In the genomic region with DNA sequence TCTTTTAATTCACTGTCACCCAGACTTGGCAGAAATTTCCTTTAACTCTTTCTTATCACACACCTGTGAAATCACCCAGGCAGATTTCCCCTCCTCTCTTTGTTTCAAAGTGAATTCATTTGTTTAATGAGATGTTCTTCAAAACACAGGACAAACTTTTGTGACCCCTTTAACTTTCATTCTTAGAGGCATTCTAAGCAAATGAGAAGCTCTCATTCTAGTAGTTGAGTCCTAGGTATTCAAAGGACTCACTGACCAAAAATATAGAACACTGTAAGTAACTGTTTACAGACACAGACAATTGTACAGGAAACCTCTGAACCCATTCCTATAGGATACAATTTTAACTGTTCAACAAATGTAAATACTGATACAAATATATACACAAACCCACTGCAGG, we compare ENCODE assay signal across 18 cellular contexts. TPM values are rescaled to one million over a fixed set of nuclear protein-coding genes. Genes with fewer than 3 reads are reported as not detected.
A peak's percentile ranks its signal among the peaks of the same experiment; 100 is the strongest.
DNase-seq lines count a peak whose midpoint lies in the region; ATAC-seq lines count a peak whose summit lies in the region.
"Had no signal": no experiment of that assay in that cellular context is flagged by ENCODE, and none has a peak within 500 bp of the region (broad histone marks: within the 10 kb centered on the region; RNA-seq: fewer than 3 reads in every experiment).

No MANE protein-coding gene starts in this region.

- ATAC-seq in GM21825 (IDR thresholded peaks at IDR 0.05; ENCODE audit: unreplicated experiment) (peak; percentile 51), HG02870 (IDR thresholded peaks at IDR 0.05; ENCODE audit: unreplicated experiment) (no peak), left ventricle myocardium superior (no peak)
- peak; percentile 70 for ATAC-seq in activated T-helper 17 cell treated with anti-CD3 and anti-CD28 coated beads, Interleukin-2, amount 50 U/mL, for 72 hours (replicated peaks)
- no peak for ATAC-seq in naive thymus-derived CD8-positive, alpha-beta T cell
- ATAC-seq: body of pancreas had no signal

- H3K4me3 Mint-ChIP-seq in activated T-cell treated with anti-CD3 and anti-CD28 coated beads, Interleukin-2, amount 50 U/mL, for 24 hours = no peak overlapping the region
- H3K4me3 Mint-ChIP-seq in activated T-helper 17 cell treated with anti-CD3 and anti-CD28 coated beads, Interleukin-2, amount 50 U/mL, for 72 hours = peak overlapping the region; percentile 66
- H3K4me3 Mint-ChIP-seq in naive thymus-derived CD8-positive, alpha-beta T cell = peak overlapping the region in 9 of 10 donors; percentile 3 to 72 (median 49)
- H3K4me3 Mint-ChIP-seq: activated CD4-positive, alpha-beta T cell treated with anti-CD3 and anti-CD28 coated beads, Interleukin-2, amount 10 ng/mL, durations not matched to agents 7 days and 5 days had no signal

- peaks cover 82% of the 10 kb centered on the region for H3K4me1 Mint-ChIP-seq in activated T-cell treated with anti-CD3 and anti-CD28 coated beads, Interleukin-2, amount 50 U/mL, for 24 hours (ENCODE audit: low read depth)
- peaks cover 44% of the 10 kb centered on the region for H3K4me1 Mint-ChIP-seq in activated T-helper 17 cell treated with anti-CD3 and anti-CD28 coated beads, Interleukin-2, amount 50 U/mL, for 72 hours
- H3K4me1 Mint-ChIP-seq in naive thymus-derived CD8-positive, alpha-beta T cell = peaks cover 30 to 75% (median 64%) of the 10 kb centered on the region in 4 donors

- DNase-seq in activated T-cell treated with anti-CD3 and anti-CD28 coated beads, Interleukin-2, amount 50 U/mL, for 24 hours = no peak
- no peak for DNase-seq in activated T-cell treated with anti-CD3 and anti-CD28 coated beads, Interleukin-2, amount 50 U/mL, for 48 hours
- DNase-seq in naive thymus-derived CD8-positive, alpha-beta T cell = no peak
- no peak for DNase-seq in left ventricle myocardium superior
- DNase-seq in iPS-NIHi11 (ENCODE audit: low spot score) = no peak
- DNase-seq: activated CD4-positive, alpha-beta T cell treated with anti-CD3 and anti-CD28 coated beads, Interleukin-2, amount 10 ng/mL, durations not matched to agents 7 days and 5 days; activated effector memory CD4-positive, alpha-beta T cell treated with anti-CD3 and anti-CD28 coated beads, Interleukin-2, amount 50 U/mL, for 16 hours; body of pancreas; colonic mucosa; foreskin fibroblast; hypothalamus; KBM-7; midbrain; NCI-H69; stimulated activated CD4-positive, alpha-beta T cell treated with anti-CD3 and anti-CD28 coated beads, Interleukin-15, amount 100 ng/mL, for 24 hours had no signal

- H3K36me3 Mint-ChIP-seq in activated T-cell treated with anti-CD3 and anti-CD28 coated beads, Interleukin-2, amount 50 U/mL, for 24 hours (ENCODE audit: low read depth) = peaks cover 92% of the 10 kb centered on the region
- peaks cover 87% of the 10 kb centered on the region for H3K36me3 Mint-ChIP-seq in activated T-helper 17 cell treated with anti-CD3 and anti-CD28 coated beads, Interleukin-2, amount 50 U/mL, for 72 hours (ENCODE audit: low read depth)
- H3K36me3 Mint-ChIP-seq in naive thymus-derived CD8-positive, alpha-beta T cell = peaks cover 28 to 33% (median 32%) of the 10 kb centered on the region in 3 donors

- POLR2A ChIA-PET in naive thymus-derived CD8-positive, alpha-beta T cell (lab: Charles Lee) = no interaction called here

- intact Hi-C loops in left ventricle myocardium superior (cut with micrococcal nuclease) = no loop called here

- peaks cover 9% of the 10 kb centered on the region for H3K9me3 Mint-ChIP-seq in activated T-cell treated with anti-CD3 and anti-CD28 coated beads, Interleukin-2, amount 50 U/mL, for 24 hours
- no peaks in the 10 kb centered on the region for H3K9me3 Mint-ChIP-seq in activated T-helper 17 cell treated with anti-CD3 and anti-CD28 coated beads, Interleukin-2, amount 50 U/mL, for 72 hours
- H3K9me3 Mint-ChIP-seq in naive thymus-derived CD8-positive, alpha-beta T cell = peaks cover 0 to 36% (median 16%) of the 10 kb centered on the region in 9 donors

- peak overlapping the region; percentile 89 for H3K27ac Mint-ChIP-seq in activated T-cell treated with anti-CD3 and anti-CD28 coated beads, Interleukin-2, amount 50 U/mL, for 24 hours
- peak overlapping the region; percentile 59 for H3K27ac Mint-ChIP-seq in activated T-helper 17 cell treated with anti-CD3 and anti-CD28 coated beads, Interleukin-2, amount 50 U/mL, for 72 hours
- H3K27ac Mint-ChIP-seq in naive thymus-derived CD8-positive, alpha-beta T cell = peak overlapping the region; percentile 43 to 84 (median 77)
- H3K27ac Mint-ChIP-seq: activated CD4-positive, alpha-beta T cell treated with anti-CD3 and anti-CD28 coated beads, Interleukin-2, amount 10 ng/mL, durations not matched to agents 7 days and 5 days had no signal

- no peaks in the 10 kb centered on the region for H3K27me3 Mint-ChIP-seq in activated T-cell treated with anti-CD3 and anti-CD28 coated beads, Interleukin-2, amount 50 U/mL, for 24 hours
- H3K27me3 Mint-ChIP-seq in activated T-helper 17 cell treated with anti-CD3 and anti-CD28 coated beads, Interleukin-2, amount 50 U/mL, for 72 hours = no peaks in the 10 kb centered on the region
- no peaks in the 10 kb centered on the region for H3K27me3 Mint-ChIP-seq in naive thymus-derived CD8-positive, alpha-beta T cell
- H3K27me3 Mint-ChIP-seq: activated CD4-positive, alpha-beta T cell treated with anti-CD3 and anti-CD28 coated beads, Interleukin-2, amount 10 ng/mL, durations not matched to agents 7 days and 5 days had no signal

RNA-seq across cellular contexts. Expression of gene LRRC8C, which starts 16.9 kb away (rescaled TPM):
- 10 to 100 TPM; 27.7 to 50.4 TPM for total RNA-seq in activated T-helper 17 cell treated with anti-CD3 and anti-CD28 coated beads, Interleukin-2, amount 50 U/mL, for 72 hours
- total RNA-seq in naive thymus-derived CD8-positive, alpha-beta T cell = 10 to 100 TPM; 52.2 to 53.3 TPM
- polyA plus RNA-seq in naive thymus-derived CD8-positive, alpha-beta T cell = 10 to 100 TPM; 10.0 to 19.2 (median 14.2) TPM
- 6.8 TPM for total RNA-seq in left ventricle myocardium superior

Comparison
In these comparisons a context has a peak if more than half of its experiments do, and no peak if none do; other contexts are left out.
1. ATAC-seq: peak in GM21825 (single experiment) and activated T-helper 17 cell treated with anti-CD3 and anti-CD28 coated beads, Interleukin-2, amount 50 U/mL, for 72 hours (single experiment); none in naive thymus-derived CD8-positive, alpha-beta T cell (0 of 2), HG02870 (single experiment) and left ventricle myocardium superior (single experiment).
2. Peak in every context shown above with its lines, with median percentiles within 50 percentile points of each other: H3K27ac Mint-ChIP-seq.